1 cellular context compared by ENCODE assay signal in the genomic region with DNA sequence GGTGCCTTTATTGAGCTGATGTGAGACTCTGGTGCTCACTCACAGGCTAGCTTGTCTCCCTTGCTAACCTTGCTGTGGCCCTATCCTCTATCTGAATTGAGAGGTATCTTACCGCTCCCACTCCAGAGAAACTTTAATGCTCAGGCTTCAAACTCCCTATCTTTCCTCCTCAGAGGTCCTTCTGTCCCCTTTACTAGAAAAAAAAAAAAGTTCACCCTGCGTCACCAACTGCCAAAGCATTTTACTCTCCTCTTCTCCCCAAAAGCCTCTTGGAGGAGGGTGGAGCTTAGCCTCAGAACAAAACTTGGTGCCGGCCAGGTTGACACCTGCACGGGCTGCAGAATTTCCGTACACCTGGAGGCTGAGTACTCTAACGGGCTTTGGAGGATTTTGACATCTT.
TF ChIP-seq lines count a peak whose summit lies in the region.

No MANE protein-coding gene starts in this region.

TF ChIP-seq in K562, 482 proteins besides CTCF, POLR2A, EP300 and RAD21 (continued from another document):
- TF ChIP-seq, protein P1, sequence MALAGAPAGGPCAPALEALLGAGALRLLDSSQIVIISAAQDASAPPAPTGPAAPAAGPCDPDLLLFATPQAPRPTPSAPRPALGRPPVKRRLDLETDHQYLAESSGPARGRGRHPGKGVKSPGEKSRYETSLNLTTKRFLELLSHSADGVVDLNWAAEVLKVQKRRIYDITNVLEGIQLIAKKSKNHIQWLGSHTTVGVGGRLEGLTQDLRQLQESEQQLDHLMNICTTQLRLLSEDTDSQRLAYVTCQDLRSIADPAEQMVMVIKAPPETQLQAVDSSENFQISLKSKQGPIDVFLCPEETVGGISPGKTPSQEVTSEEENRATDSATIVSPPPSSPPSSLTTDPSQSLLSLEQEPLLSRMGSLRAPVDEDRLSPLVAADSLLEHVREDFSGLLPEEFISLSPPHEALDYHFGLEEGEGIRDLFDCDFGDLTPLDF (CRISPR knock-in tag; IDR thresholded peaks at IDR 0.05): no peak
- TF ChIP-seq ZNF146 (CRISPR knock-in tag; IDR thresholded peaks at IDR 0.05; ENCODE audit: unreplicated experiment) (no peak), ZNF717 (CRISPR knock-in tag; IDR thresholded peaks at IDR 0.05) (no peak), NCOA6 (IDR thresholded peaks at IDR 0.05) (no peak), ZC3H11A (IDR thresholded peaks at IDR 0.05; ENCODE audit: low read depth, low read length) (no peak), EWSR1 (IDR thresholded peaks at IDR 0.05; ENCODE audit: borderline replicate concordance, low read depth, partially characterized antibody) (no peak), SMARCA5 (IDR thresholded peaks at IDR 0.05) (no peak), FOXP1 (CRISPR knock-in tag; IDR thresholded peaks at IDR 0.05) (no peak), ZNF507 (tag; conservative IDR thresholded peaks at IDR 0.05) (no peak), C11orf30 (IDR thresholded peaks at IDR 0.05; ENCODE audit: low read depth) (no peak), CCNT2 (IDR thresholded peaks at IDR 0.05; ENCODE audit: borderline replicate concordance, extremely low read depth, insufficient read length, low read depth, low read length) (no peak), LEF1 (IDR thresholded peaks at IDR 0.05) (no peak; the same call in 1 of the 2 replicates), ZNF76 (CRISPR knock-in tag; IDR thresholded peaks at IDR 0.05; ENCODE audit: borderline replicate concordance) (no peak), SRSF1 (IDR thresholded peaks at IDR 0.05; ENCODE audit: low read depth, low read length) (no peak), POLR2B (IDR thresholded peaks at IDR 0.05; ENCODE audit: low read depth, partially characterized antibody) (no peak), MTA3 (IDR thresholded peaks at IDR 0.05; ENCODE audit: borderline replicate concordance) (no peak), ZNF830 (CRISPR knock-in tag; IDR thresholded peaks at IDR 0.05) (no peak), HSF4 (CRISPR knock-in tag; IDR thresholded peaks at IDR 0.05; ENCODE audit: borderline replicate concordance) (no peak), ELF4 (CRISPR knock-in tag; IDR thresholded peaks at IDR 0.05) (no peak), RBM22 (IDR thresholded peaks at IDR 0.05; ENCODE audit: low read depth, low read length, poor library complexity, severe bottlenecking) (no peak), ZNF212 (CRISPR knock-in tag; IDR thresholded peaks at IDR 0.05) (no peak), DDX20 (tag; IDR thresholded peaks at IDR 0.05; ENCODE audit: low read depth) (no peak), DNMT1 (IDR thresholded peaks at IDR 0.05) (no peak), EP400 (IDR thresholded peaks at IDR 0.05) (no peak; the same call in 1 of the 2 replicates), HDAC6 (IDR thresholded peaks at IDR 0.05; ENCODE audit: low read depth, low read length) (no peak), PHF21A (IDR thresholded peaks at IDR 0.05; ENCODE audit: borderline replicate concordance, low read depth) (no peak), SREBF2 (CRISPR knock-in tag; IDR thresholded peaks at IDR 0.05) (no peak), RCOR1 (IDR thresholded peaks at IDR 0.05; ENCODE audit: borderline replicate concordance in 1 of 2, low read depth in 2 of 2, low read length in 2 of 2) (peak; percentile 27 to 65; a peak in 2 of 4 replicates), POLR3A (IDR thresholded peaks at IDR 0.05; ENCODE audit: borderline replicate concordance, extremely low read depth, insufficient read depth, insufficient read length) (no peak), MTA1 (IDR thresholded peaks at IDR 0.05; ENCODE audit: borderline replicate concordance) (no peak), FOS (IDR thresholded peaks at IDR 0.05; ENCODE audit: extremely low read depth, insufficient read length) (no peak), ZBED1 (IDR thresholded peaks at IDR 0.05) (no peak), GATA2 (CRISPR knock-in tag; IDR thresholded peaks at IDR 0.05) (peak; percentile 64; the same call in 1 of the 2 replicates), ESRRA (IDR thresholded peaks at IDR 0.05; ENCODE audit: borderline replicate concordance, low read depth) (no peak), MEF2A (IDR thresholded peaks at IDR 0.05; ENCODE audit: control insufficient read depth, low read depth, low read length) (no peak), HDAC1 (IDR thresholded peaks at IDR 0.05) (0 out of 4 replicates have a peak, but pooled peaks of 1 of the 2 experiments have one; percentile 22), ZNF282 (CRISPR knock-in tag; IDR thresholded peaks at IDR 0.05) (no peak), BRD4 (IDR thresholded peaks at IDR 0.05) (no peak), PCBP1 (IDR thresholded peaks at IDR 0.05; ENCODE audit: low read depth, low read length, poor library complexity, severe bottlenecking) (no peak), BMI1 (IDR thresholded peaks at IDR 0.05; ENCODE audit: low read length) (no peak), KLF16 (IDR thresholded peaks at IDR 0.05) (peak; percentile 48; the same call in 1 of the 2 replicates)
- TF ChIP-seq, protein P2, sequence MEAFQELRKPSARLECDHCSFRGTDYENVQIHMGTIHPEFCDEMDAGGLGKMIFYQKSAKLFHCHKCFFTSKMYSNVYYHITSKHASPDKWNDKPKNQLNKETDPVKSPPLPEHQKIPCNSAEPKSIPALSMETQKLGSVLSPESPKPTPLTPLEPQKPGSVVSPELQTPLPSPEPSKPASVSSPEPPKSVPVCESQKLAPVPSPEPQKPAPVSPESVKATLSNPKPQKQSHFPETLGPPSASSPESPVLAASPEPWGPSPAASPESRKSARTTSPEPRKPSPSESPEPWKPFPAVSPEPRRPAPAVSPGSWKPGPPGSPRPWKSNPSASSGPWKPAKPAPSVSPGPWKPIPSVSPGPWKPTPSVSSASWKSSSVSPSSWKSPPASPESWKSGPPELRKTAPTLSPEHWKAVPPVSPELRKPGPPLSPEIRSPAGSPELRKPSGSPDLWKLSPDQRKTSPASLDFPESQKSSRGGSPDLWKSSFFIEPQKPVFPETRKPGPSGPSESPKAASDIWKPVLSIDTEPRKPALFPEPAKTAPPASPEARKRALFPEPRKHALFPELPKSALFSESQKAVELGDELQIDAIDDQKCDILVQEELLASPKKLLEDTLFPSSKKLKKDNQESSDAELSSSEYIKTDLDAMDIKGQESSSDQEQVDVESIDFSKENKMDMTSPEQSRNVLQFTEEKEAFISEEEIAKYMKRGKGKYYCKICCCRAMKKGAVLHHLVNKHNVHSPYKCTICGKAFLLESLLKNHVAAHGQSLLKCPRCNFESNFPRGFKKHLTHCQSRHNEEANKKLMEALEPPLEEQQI (IDR thresholded peaks at IDR 0.05): no peak
- TF ChIP-seq, protein P3, sequence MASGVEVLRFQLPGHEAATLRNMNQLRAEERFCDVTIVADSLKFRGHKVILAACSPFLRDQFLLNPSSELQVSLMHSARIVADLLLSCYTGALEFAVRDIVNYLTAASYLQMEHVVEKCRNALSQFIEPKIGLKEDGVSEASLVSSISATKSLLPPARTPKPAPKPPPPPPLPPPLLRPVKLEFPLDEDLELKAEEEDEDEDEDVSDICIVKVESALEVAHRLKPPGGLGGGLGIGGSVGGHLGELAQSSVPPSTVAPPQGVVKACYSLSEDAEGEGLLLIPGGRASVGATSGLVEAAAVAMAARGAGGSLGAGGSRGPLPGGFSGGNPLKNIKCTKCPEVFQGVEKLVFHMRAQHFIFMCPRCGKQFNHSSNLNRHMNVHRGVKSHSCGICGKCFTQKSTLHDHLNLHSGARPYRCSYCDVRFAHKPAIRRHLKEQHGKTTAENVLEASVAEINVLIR (CRISPR knock-in tag; IDR thresholded peaks at IDR 0.05): no peak
- TF ChIP-seq, protein P4, sequence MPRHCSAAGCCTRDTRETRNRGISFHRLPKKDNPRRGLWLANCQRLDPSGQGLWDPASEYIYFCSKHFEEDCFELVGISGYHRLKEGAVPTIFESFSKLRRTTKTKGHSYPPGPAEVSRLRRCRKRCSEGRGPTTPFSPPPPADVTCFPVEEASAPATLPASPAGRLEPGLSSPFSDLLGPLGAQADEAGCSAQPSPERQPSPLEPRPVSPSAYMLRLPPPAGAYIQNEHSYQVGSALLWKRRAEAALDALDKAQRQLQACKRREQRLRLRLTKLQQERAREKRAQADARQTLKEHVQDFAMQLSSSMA (CRISPR knock-in tag; IDR thresholded peaks at IDR 0.05): no peak
- TF ChIP-seq, protein P5, sequence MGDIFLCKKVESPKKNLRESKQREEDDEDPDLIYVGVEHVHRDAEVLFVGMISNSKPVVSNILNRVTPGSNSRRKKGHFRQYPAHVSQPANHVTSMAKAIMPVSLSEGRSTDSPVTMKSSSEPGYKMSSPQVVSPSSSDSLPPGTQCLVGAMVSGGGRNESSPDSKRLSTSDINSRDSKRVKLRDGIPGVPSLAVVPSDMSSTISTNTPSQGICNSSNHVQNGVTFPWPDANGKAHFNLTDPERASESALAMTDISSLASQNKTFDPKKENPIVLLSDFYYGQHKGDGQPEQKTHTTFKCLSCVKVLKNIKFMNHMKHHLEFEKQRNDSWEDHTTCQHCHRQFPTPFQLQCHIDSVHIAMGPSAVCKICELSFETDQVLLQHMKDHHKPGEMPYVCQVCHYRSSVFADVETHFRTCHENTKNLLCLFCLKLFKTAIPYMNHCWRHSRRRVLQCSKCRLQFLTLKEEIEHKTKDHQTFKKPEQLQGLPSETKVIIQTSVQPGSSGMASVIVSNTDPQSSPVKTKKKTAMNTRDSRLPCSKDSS (IDR thresholded peaks at IDR 0.05; ENCODE audit: low read depth, partially characterized antibody): no peak
- TF ChIP-seq, protein P6, sequence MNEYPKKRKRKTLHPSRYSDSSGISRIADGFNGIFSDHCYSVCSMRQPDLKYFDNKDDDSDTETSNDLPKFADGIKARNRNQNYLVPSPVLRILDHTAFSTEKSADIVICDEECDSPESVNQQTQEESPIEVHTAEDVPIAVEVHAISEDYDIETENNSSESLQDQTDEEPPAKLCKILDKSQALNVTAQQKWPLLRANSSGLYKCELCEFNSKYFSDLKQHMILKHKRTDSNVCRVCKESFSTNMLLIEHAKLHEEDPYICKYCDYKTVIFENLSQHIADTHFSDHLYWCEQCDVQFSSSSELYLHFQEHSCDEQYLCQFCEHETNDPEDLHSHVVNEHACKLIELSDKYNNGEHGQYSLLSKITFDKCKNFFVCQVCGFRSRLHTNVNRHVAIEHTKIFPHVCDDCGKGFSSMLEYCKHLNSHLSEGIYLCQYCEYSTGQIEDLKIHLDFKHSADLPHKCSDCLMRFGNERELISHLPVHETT (CRISPR knock-in tag; conservative IDR thresholded peaks at IDR 0.05 in 1 of 2, IDR thresholded peaks at IDR 0.05 in 1 of 2): no peak
- TF ChIP-seq, protein P7, sequence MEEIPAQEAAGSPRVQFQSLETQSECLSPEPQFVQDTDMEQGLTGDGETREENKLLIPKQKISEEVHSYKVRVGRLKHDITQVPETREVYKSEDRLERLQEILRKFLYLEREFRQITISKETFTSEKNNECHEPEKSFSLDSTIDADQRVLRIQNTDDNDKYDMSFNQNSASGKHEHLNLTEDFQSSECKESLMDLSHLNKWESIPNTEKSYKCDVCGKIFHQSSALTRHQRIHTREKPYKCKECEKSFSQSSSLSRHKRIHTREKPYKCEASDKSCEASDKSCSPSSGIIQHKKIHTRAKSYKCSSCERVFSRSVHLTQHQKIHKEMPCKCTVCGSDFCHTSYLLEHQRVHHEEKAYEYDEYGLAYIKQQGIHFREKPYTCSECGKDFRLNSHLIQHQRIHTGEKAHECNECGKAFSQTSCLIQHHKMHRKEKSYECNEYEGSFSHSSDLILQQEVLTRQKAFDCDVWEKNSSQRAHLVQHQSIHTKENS (CRISPR knock-in tag; IDR thresholded peaks at IDR 0.05): no peak
- TF ChIP-seq, protein P8, sequence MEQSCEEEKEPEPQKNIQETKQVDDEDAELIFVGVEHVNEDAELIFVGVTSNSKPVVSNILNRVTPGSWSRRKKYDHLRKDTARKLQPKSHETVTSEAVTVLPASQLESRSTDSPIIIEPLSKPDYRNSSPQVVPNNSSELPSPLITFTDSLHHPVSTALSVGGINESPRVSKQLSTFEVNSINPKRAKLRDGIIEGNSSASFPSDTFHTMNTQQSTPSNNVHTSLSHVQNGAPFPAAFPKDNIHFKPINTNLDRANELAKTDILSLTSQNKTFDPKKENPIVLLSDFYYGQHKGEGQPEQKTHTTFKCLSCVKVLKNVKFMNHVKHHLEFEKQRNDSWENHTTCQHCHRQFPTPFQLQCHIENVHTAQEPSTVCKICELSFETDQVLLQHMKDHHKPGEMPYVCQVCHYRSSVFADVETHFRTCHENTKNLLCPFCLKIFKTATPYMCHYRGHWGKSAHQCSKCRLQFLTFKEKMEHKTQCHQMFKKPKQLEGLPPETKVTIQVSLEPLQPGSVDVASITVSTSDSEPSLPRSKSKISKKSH (CRISPR knock-in tag; IDR thresholded peaks at IDR 0.05): no peak
TF ChIP-seq in K562: peak in this region for 44.
